In genomic region chr3:101898752-101899169, GRCh38 we compare ENCODE assay signal across 8 cellular contexts. TPM values are rescaled to one million over a fixed set of nuclear protein-coding genes. Genes with fewer than 3 reads are reported as not detected.
DNase-seq lines count a peak whose midpoint lies in the region; ATAC-seq and TF ChIP-seq lines count a peak whose summit lies in the region.

No MANE protein-coding gene starts in this region.

- DNase-seq in mucosa of descending colon, result peak in 1 of 3 donors; percentile 10
- DNase-seq in stimulated activated CD4-positive, alpha-beta T cell treated with anti-CD3 and anti-CD28 coated beads, Interleukin-2, amount 100 ng/mL, for 48 hours, result no peak
- no peak for DNase-seq in BE2C
- no peak for DNase-seq in stimulated activated naive CD4-positive, alpha-beta T cell (lab: John Stamatoyannopoulos, UW)
- no peak for DNase-seq in NCI-H524 treated with DMSO at 0.1 percent for 48 hours (lab: John Stamatoyannopoulos, UW)

- H2AFZ ChIP-seq in Loucy (ENCODE audit: low read length), result no peak overlapping the region

- H3K9ac ChIP-seq in Loucy (ENCODE audit: low read depth, low read length, poor library complexity, severe bottlenecking), result no peak overlapping the region

- H3K4me1 ChIP-seq in Loucy (ENCODE audit: insufficient read depth, low read length, poor library complexity, severe bottlenecking) (peaks cover 10% of the 10 kb centered on the region), mucosa of descending colon (ENCODE audit: low read depth) (no peaks in the 10 kb centered on the region), BE2C (no peaks in the 10 kb centered on the region)

- ATAC-seq in GM18870 (IDR thresholded peaks at IDR 0.05; ENCODE audit: unreplicated experiment), result peak; percentile 90
- ATAC-seq in HG02623 (IDR thresholded peaks at IDR 0.05; ENCODE audit: unreplicated experiment), result peak; percentile 87
- ATAC-seq in mucosa of descending colon, result peak; percentile 64

- H3K79me2 ChIP-seq in Loucy (ENCODE audit: insufficient read depth, low read length), result no peaks in the 10 kb centered on the region

- intact Hi-C loops in mucosa of descending colon (cut with DNase I, micrococcal nuclease), result no loop called here

- H3K36me3 ChIP-seq in Loucy (ENCODE audit: insufficient read depth, low read length), result no peaks in the 10 kb centered on the region
- no peaks in the 10 kb centered on the region for H3K36me3 ChIP-seq in mucosa of descending colon (ENCODE audit: low read depth)
- no peaks in the 10 kb centered on the region for H3K36me3 ChIP-seq in BE2C

- peak overlapping the region; percentile 20 for H3K4me2 ChIP-seq in Loucy (ENCODE audit: low read depth, low read length, poor library complexity, severe bottlenecking)

- H3K4me3 ChIP-seq in Loucy (ENCODE audit: low read length, poor library complexity, severe bottlenecking) (no peak overlapping the region), mucosa of descending colon (no peak overlapping the region), BE2C (ENCODE audit: low read depth, low read length) (no peak overlapping the region)

- H3K27me3 ChIP-seq in Loucy (ENCODE audit: insufficient read depth, low read length, poor library complexity, severe bottlenecking) (no peaks in the 10 kb centered on the region), BE2C (no peaks in the 10 kb centered on the region)

- no peaks in the 10 kb centered on the region for H3K9me3 ChIP-seq in Loucy (ENCODE audit: insufficient read depth, low read depth, low read length)
- H3K9me3 ChIP-seq in mucosa of descending colon, result no peaks in the 10 kb centered on the region
- H3K9me3 ChIP-seq in BE2C, result no peaks in the 10 kb centered on the region

- no peaks in the 10 kb centered on the region for H3K9me2 ChIP-seq in Loucy (replicated peaks; ENCODE audit: low read depth, low read length)

- no peak for TF ChIP-seq CTCF in Loucy (conservative IDR thresholded peaks at IDR 0.05; ENCODE audit: low read length)
- TF ChIP-seq CTCF in mucosa of descending colon (IDR thresholded peaks at IDR 0.05), result no peak
- no peak for TF ChIP-seq CTCF in BE2C (IDR thresholded peaks at IDR 0.05; ENCODE audit: low read depth, low read length)

- H4K20me1 ChIP-seq in Loucy (ENCODE audit: insufficient read depth, low read length, poor library complexity, severe bottlenecking), result no peaks in the 10 kb centered on the region

- H3F3A ChIP-seq in Loucy (ENCODE audit: low read depth), result no peaks in the 10 kb centered on the region

RNA-seq across cellular contexts. Expression of gene NFKBIZ, which starts 49.4 kb away (rescaled TPM):
- total RNA-seq in mucosa of descending colon, result 10 to 100 TPM; 85.0 to 97.5 (median 91.5) TPM
- 2.0 TPM for polyA plus RNA-seq in BE2C (2012; ENCODE audit: insufficient read depth, insufficient read length, low read depth)
